ENCODE assay signal across 9 cellular contexts in the genomic region with DNA sequence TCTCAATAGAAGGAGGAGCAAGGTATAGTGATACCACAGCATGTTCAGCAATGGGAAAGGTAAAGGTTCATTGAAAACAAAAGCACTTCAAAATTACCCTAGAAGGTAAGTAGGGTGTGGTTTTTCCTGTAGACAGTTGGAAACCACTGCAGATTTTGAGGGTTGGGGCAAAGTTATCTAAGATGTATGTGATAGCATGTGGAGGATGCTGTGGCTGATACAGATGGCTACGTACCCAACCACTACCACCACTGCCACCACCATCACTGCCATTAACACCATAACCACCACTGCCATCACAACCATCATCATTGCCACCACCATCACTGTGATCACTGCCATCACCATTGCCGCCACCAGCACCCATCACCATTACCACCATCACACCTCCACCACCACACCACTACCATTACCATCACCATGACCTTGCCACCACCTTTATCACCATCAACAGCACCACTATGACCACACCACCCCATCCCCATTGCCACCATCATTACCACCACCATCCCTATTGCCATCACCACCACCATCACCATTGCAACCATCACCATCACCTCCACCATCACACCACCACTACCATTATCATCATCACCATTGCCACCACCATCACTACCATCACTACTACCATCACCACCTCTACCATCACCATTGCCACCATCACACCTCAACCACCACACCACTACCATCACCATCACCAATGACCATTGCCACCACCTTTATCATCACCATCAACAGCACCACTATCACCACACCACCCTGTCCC. TPM values are rescaled to one million over a fixed set of nuclear protein-coding genes. Genes with fewer than 3 reads are reported as not detected.
A peak's percentile ranks its signal among the peaks of the same experiment; 100 is the strongest.
DNase-seq lines count a peak whose midpoint lies in the region; ATAC-seq and TF ChIP-seq lines count a peak whose summit lies in the region.
"Had no signal": no experiment of that assay in that cellular context is flagged by ENCODE, and none has a peak within 500 bp of the region (broad histone marks: within the 10 kb centered on the region; RNA-seq: fewer than 3 reads in every experiment).

No MANE protein-coding gene starts in this region.

- peaks cover 11% of the 10 kb centered on the region for H3K9me3 Mint-ChIP-seq in activated naive CD8-positive, alpha-beta T cell (ENCODE audit: low read depth)
- H3K9me3 Mint-ChIP-seq in memory B cell: peaks cover 11% of the 10 kb centered on the region

- TF ChIP-seq POLR2A in GM19099 (IDR thresholded peaks at IDR 0.05; ENCODE audit: extremely low read depth, insufficient read length, low read depth): peak; percentile 32

- H3K9ac ChIP-seq in BLaER1 treated with 17β-estradiol and CSF1 and Interleukin-3, amounts not matched to agents 10 nM and 100 nM: peak overlapping the region in 5 of 11 experiments; percentile 21 to 100 (median 99); a peak in 3 of 22 replicates

- H3K27me3 Mint-ChIP-seq in activated naive CD8-positive, alpha-beta T cell: no peaks in the 10 kb centered on the region
- H3K27me3 Mint-ChIP-seq in memory B cell: no peaks in the 10 kb centered on the region

- H3K4me1 Mint-ChIP-seq in activated naive CD8-positive, alpha-beta T cell (ENCODE audit: low read depth): peaks cover 47% of the 10 kb centered on the region
- peaks cover 30% of the 10 kb centered on the region for H3K4me1 Mint-ChIP-seq in memory B cell

- peak overlapping the region in 10 of 11 experiments; percentile 93 to 100 (median 98); a peak in 18 of 22 replicates for H3K27ac ChIP-seq in BLaER1 treated with 17β-estradiol and CSF1 and Interleukin-3, amounts not matched to agents 10 nM and 100 nM

- peaks cover 38 to 47% (median 41%) of the 10 kb centered on the region in 10 experiments for H3K4me1 ChIP-seq in BLaER1 treated with 17β-estradiol and CSF1 and Interleukin-3, amounts not matched to agents 10 nM and 100 nM
- no peaks in the 10 kb centered on the region for H3K4me1 ChIP-seq in BE2C

- peak overlapping the region; percentile 96 for H3K4me3 Mint-ChIP-seq in activated naive CD8-positive, alpha-beta T cell
- no peak overlapping the region for H3K4me3 Mint-ChIP-seq in memory B cell

- peaks cover 0 to 16% (median 5%) of the 10 kb centered on the region in 11 experiments; a peak in 9 of 22 replicates for H3K9me3 ChIP-seq in BLaER1 treated with 17β-estradiol and CSF1 and Interleukin-3, amounts not matched to agents 10 nM and 100 nM (replicated peaks in 1 of 11)
- no peaks in the 10 kb centered on the region for H3K9me3 ChIP-seq in BE2C

- H3K4me2 ChIP-seq in BLaER1 treated with 17β-estradiol and CSF1 and Interleukin-3, amounts not matched to agents 10 nM and 100 nM: peak overlapping the region; percentile 77 to 98 (median 93)

- peaks cover 5 to 26% (median 19%) of the 10 kb centered on the region in 11 experiments; a peak in 19 of 22 replicates for H4K20me1 ChIP-seq in BLaER1 treated with 17β-estradiol and CSF1 and Interleukin-3, amounts not matched to agents 10 nM and 100 nM

- peak overlapping the region; percentile 94 for H3K27ac Mint-ChIP-seq in activated naive CD8-positive, alpha-beta T cell
- H3K27ac Mint-ChIP-seq in memory B cell: peak overlapping the region; percentile 13

- no peak for ATAC-seq in memory B cell (ENCODE audit: low read depth)
- ATAC-seq in HG03196 (IDR thresholded peaks at IDR 0.05; ENCODE audit: unreplicated experiment): no peak
- no peak for ATAC-seq in GM19324 (IDR thresholded peaks at IDR 0.05; ENCODE audit: low FRiP score, unreplicated experiment)
- ATAC-seq: SK-N-SH treated with all-trans-retinoic acid at 6 μM for 48 hours had no signal

- no peaks in the 10 kb centered on the region for H3K27me3 ChIP-seq in BLaER1 treated with 17β-estradiol and CSF1 and Interleukin-3, amounts not matched to agents 10 nM and 100 nM
- peaks cover 5% of the 10 kb centered on the region for H3K27me3 ChIP-seq in BE2C

- no peak overlapping the region for H3K4me3 ChIP-seq in BLaER1 treated with 17β-estradiol and CSF1 and Interleukin-3, amounts not matched to agents 10 nM and 100 nM
- no peak overlapping the region for H3K4me3 ChIP-seq in BE2C (ENCODE audit: low read depth, low read length)

- DNase-seq in memory B cell (ENCODE audit: low spot score in 2 of 2) (no peak), NCI-H69 (lab: John Stamatoyannopoulos, UW) (no peak), BE2C (no peak)

- TF ChIP-seq CTCF in BE2C (IDR thresholded peaks at IDR 0.05; ENCODE audit: low read depth, low read length): no peak

- H3K36me3 ChIP-seq in BLaER1 treated with 17β-estradiol and CSF1 and Interleukin-3, amounts not matched to agents 10 nM and 100 nM: peaks cover 7 to 34% (median 22%) of the 10 kb centered on the region in 11 experiments; a peak in 21 of 22 replicates
- no peaks in the 10 kb centered on the region for H3K36me3 ChIP-seq in BE2C

- H3K36me3 Mint-ChIP-seq in activated naive CD8-positive, alpha-beta T cell: peaks cover 15% of the 10 kb centered on the region
- H3K36me3 Mint-ChIP-seq in memory B cell: peaks cover 25% of the 10 kb centered on the region

RNA-seq across cellular contexts. Expression of a gene that starts 3.7 kb away (rescaled TPM):
- 925 TPM for polyA plus RNA-seq in BE2C (2012; ENCODE audit: insufficient read depth, insufficient read length, low read depth)

RNA-seq across cellular contexts. Expression of a gene that starts 28.2 kb away (rescaled TPM):
- not detected for polyA plus RNA-seq in BE2C (2012; ENCODE audit: insufficient read depth, insufficient read length, low read depth)
